ENCODE assay signal across 8 cellular contexts in genomic region chr12:47356129-47356622, GRCh38.
DNase-seq lines count a peak whose midpoint lies in the region; ATAC-seq, FAIRE-seq and TF ChIP-seq lines count a peak whose summit lies in the region.

No MANE protein-coding gene starts in this region.

- CTCF ChIA-PET in H1 (lab: Charles Lee; ENCODE audit: partially characterized antibody) (interaction anchor here (1.0 to 1.4 kb wide), 3 partner anchors 42 to 286 kb away, joined by 3 read pairs; no protein-coding TSS in a partner anchor), Caco-2 (lab: Charles Lee) (no interaction called here)

- no peak overlapping the region for H2BK5ac ChIP-seq in H1 (ENCODE audit: low read depth, low read length)

- H2BK15ac ChIP-seq in H1 (ENCODE audit: low read length): no peak overlapping the region

- TF ChIP-seq CTCF in H1 (IDR thresholded peaks at IDR 0.05; ENCODE audit: control extremely low read depth in 1 of 3, insufficient read depth in 1 of 3, low read depth in 1 of 3, low read length in 3 of 3) (no peak), Caco-2 (IDR thresholded peaks at IDR 0.05; ENCODE audit: insufficient read depth in 1 of 2, low read depth in 1 of 2, low read length in 1 of 2, severe bottlenecking in 1 of 2, unreplicated experiment in 1 of 2) (no peak), coronary artery (IDR thresholded peaks at IDR 0.05) (no peak)

- H3K27ac Mint-ChIP-seq in IgD-negative memory B cell (peak overlapping the region; percentile 86 to 94 (median 93)), Caco-2 (ENCODE audit: unreplicated experiment) (no peak overlapping the region)

- no peak overlapping the region for H3K23ac ChIP-seq in H1 (ENCODE audit: insufficient read length)

- H2BK20ac ChIP-seq in H1 (ENCODE audit: low read length): no peak overlapping the region

- no peak overlapping the region for H3K14ac ChIP-seq in H1 (ENCODE audit: insufficient read length)

- H3K18ac ChIP-seq in H1 (ENCODE audit: extremely low read depth, low read length): no peak overlapping the region

- intact Hi-C loops in Caco-2 (cut with micrococcal nuclease; ENCODE audit: unreplicated experiment): no loop called here

- no peaks in the 10 kb centered on the region for H4K20me1 ChIP-seq in H1 (replicated peaks in 1 of 2; ENCODE audit: control insufficient read depth in 1 of 2, insufficient read depth in 2 of 2, low read length in 2 of 2)

- H3K9me3 ChIP-seq in H1 (ENCODE audit: insufficient read depth in 2 of 2, low read depth in 1 of 2, low read length in 1 of 2) (no peaks in the 10 kb centered on the region), Caco-2 (no peaks in the 10 kb centered on the region)

- H2BK120ac ChIP-seq in H1 (replicated peaks; ENCODE audit: low read depth, low read length): no peak overlapping the region

- no peaks in the 10 kb centered on the region for H3K79me2 ChIP-seq in H1 (ENCODE audit: control insufficient read depth in 1 of 2, insufficient read depth in 2 of 2, low read length in 2 of 2)

- no peak overlapping the region for H3K4me3 ChIP-seq in H1 (ENCODE audit: extremely low read depth in 1 of 4, insufficient read depth in 2 of 4, low read depth in 3 of 4, low read length in 4 of 4)
- no peak overlapping the region for H3K4me3 ChIP-seq in Caco-2 (ENCODE audit: low read depth, low read length)
- H3K4me3 ChIP-seq in coronary artery: no peak overlapping the region

- H3K36me3 Mint-ChIP-seq in IgD-negative memory B cell (peaks cover 5% of the 10 kb centered on the region), Caco-2 (ENCODE audit: insufficient read depth, unreplicated experiment) (no peaks in the 10 kb centered on the region)

- H3K56ac ChIP-seq in H1 (replicated peaks; ENCODE audit: insufficient read length, low read depth, low read length): no peak overlapping the region

- no peak overlapping the region for H3K9ac ChIP-seq in H1 (replicated peaks in 1 of 4; ENCODE audit: extremely low read depth in 1 of 4, low read depth in 3 of 4, low read length in 3 of 4)

- DNase-seq in GF-D8 (lab: John Stamatoyannopoulos, UW): peak; percentile 50
- no peak for DNase-seq in H1 (ENCODE audit: low read depth in 1 of 2, low spot score in 2 of 2)
- no peak for DNase-seq in Caco-2
- DNase-seq in NCI-H1436 treated with DMSO at 0.1 percent for 48 hours (lab: John Stamatoyannopoulos, UW): no peak
- DNase-seq in GOT3 (lab: John Stamatoyannopoulos, UW): no peak
- no peak for DNase-seq in coronary artery (ENCODE audit: low spot score)

- no TSS peak for BruUV-seq in Caco-2 (replicated peaks; lab: Mats Ljungman, UMichigan)

- no peak overlapping the region for H3K4ac ChIP-seq in H1 (replicated peaks; ENCODE audit: insufficient read length, low read depth, low read length)

- H3K4me1 Mint-ChIP-seq in IgD-negative memory B cell: peaks cover 49 to 61% (median 53%) of the 10 kb centered on the region in 3 donors
- peaks cover 7% of the 10 kb centered on the region for H3K4me1 Mint-ChIP-seq in Caco-2 (ENCODE audit: low read depth, unreplicated experiment)

- H3K27me3 Mint-ChIP-seq in IgD-negative memory B cell (no peaks in the 10 kb centered on the region), Caco-2 (ENCODE audit: insufficient read depth, unreplicated experiment) (no peaks in the 10 kb centered on the region)

- WGBS in H1 (ENCODE audit: extremely low coverage in 1 of 2, insufficient coverage in 1 of 2, insufficient read length in 1 of 2, insufficient replicate concordance in 2 of 2, low coverage in 1 of 2, low lambda C conversion rate in 2 of 2, missing lambda C conversion rate in 1 of 2), 2 experiments: 85% methylated on average over 3 of the region's 3 CpGs; no CpG with 5 or more reads in 1 of the 2 experiments

- no peak for FAIRE-seq in H1 (lab: Jason Lieb, UNC)

- no peak overlapping the region for H4K8ac ChIP-seq in H1 (ENCODE audit: extremely low read depth, insufficient read depth, low read length)

- H2AFZ ChIP-seq in H1 (ENCODE audit: low read length): peak overlapping the region; percentile 86

- H2AK5ac ChIP-seq in H1 (ENCODE audit: low read depth, low read length): no peak overlapping the region

- ATAC-seq in GM21390 (IDR thresholded peaks at IDR 0.05; ENCODE audit: unreplicated experiment): peak; percentile 79

- no peaks in the 10 kb centered on the region for H3K79me1 ChIP-seq in H1 (ENCODE audit: low read depth, low read length)

- no peak for TF ChIP-seq RAD21 in H1 (IDR thresholded peaks at IDR 0.05 in 1 of 2, conservative IDR thresholded peaks at IDR 0.05 in 1 of 2; ENCODE audit: low read depth in 2 of 2, low read length in 2 of 2)

- TF ChIP-seq POLR2A in H1 (IDR thresholded peaks at IDR 0.05; ENCODE audit: control extremely low read depth in 1 of 2, low read depth in 2 of 2, low read length in 2 of 2): no peak

- H3K27ac ChIP-seq in H1 (ENCODE audit: low read depth, low read length) (no peak overlapping the region), coronary artery (no peak overlapping the region)

- H3K4me1 ChIP-seq in H1 (replicated peaks in 1 of 4; ENCODE audit: control insufficient read depth in 3 of 4, insufficient read depth in 4 of 4, low read length in 3 of 4) (no peaks in the 10 kb centered on the region), Caco-2 (no peaks in the 10 kb centered on the region)

- H4K91ac ChIP-seq in H1 (replicated peaks; ENCODE audit: insufficient read length, low read length): no peak overlapping the region

- H3K9me3 Mint-ChIP-seq in IgD-negative memory B cell (peaks cover 0 to 11% (median 2%) of the 10 kb centered on the region in 3 donors), Caco-2 (ENCODE audit: unreplicated experiment) (peaks cover 17% of the 10 kb centered on the region)

- H3K4me3 Mint-ChIP-seq in IgD-negative memory B cell (peak overlapping the region; percentile 22 to 88 (median 50)), Caco-2 (ENCODE audit: unreplicated experiment) (no peak overlapping the region)

- no peak overlapping the region for H2BK12ac ChIP-seq in H1 (ENCODE audit: low read depth, low read length)

- no peak for TF ChIP-seq EP300 in H1 (IDR thresholded peaks at IDR 0.05; ENCODE audit: borderline replicate concordance in 1 of 2, low read depth in 2 of 2, low read length in 2 of 2)

- H3K4me2 ChIP-seq in H1 (ENCODE audit: insufficient read depth in 1 of 2, low read depth in 2 of 2, low read length in 2 of 2): no peak overlapping the region

- H3K36me3 ChIP-seq in H1 (ENCODE audit: control insufficient read depth in 2 of 4, insufficient read depth in 4 of 4, low read length in 3 of 4) (no peaks in the 10 kb centered on the region), Caco-2 (ENCODE audit: control insufficient read depth, insufficient read depth, low read length) (no peaks in the 10 kb centered on the region)

- H3K27me3 ChIP-seq in H1 (replicated peaks in 1 of 4; ENCODE audit: control insufficient read depth in 3 of 4, extremely low read depth in 1 of 4, insufficient read depth in 3 of 4, low read length in 3 of 4): no peaks in the 10 kb centered on the region
- H3K27me3 ChIP-seq in Caco-2 (replicated peaks; ENCODE audit: control insufficient read depth, insufficient read depth, low read length): no peaks in the 10 kb centered on the region

- H4K5ac ChIP-seq in H1 (ENCODE audit: insufficient read length, low read depth, low read length): no peak overlapping the region

- POLR2A ChIA-PET in H1 (lab: Charles Lee; ENCODE audit: partially characterized antibody): no interaction called here
- POLR2A ChIA-PET in Caco-2 (lab: Charles Lee): no interaction called here

- no peaks in the 10 kb centered on the region for H3K23me2 ChIP-seq in H1 (ENCODE audit: low read depth, low read length)

TF ChIP-seq in H1, 55 proteins besides CTCF, POLR2A, EP300 and RAD21:
- TF ChIP-seq NRF1 (IDR thresholded peaks at IDR 0.05; ENCODE audit: low read depth, low read length) (no peak), EZH2 (IDR thresholded peaks at IDR 0.05; ENCODE audit: low read depth, low read length, severe bottlenecking) (no peak), CBX5 (IDR thresholded peaks at IDR 0.05; ENCODE audit: low read depth, low read length) (no peak), RNF2 (IDR thresholded peaks at IDR 0.05; ENCODE audit: borderline replicate concordance, low read depth, low read length, missing control alignments, poor library complexity, severe bottlenecking) (no peak), ATF3 (IDR thresholded peaks at IDR 0.05; ENCODE audit: insufficient read depth, low read depth, low read length) (no peak), SAP30 (IDR thresholded peaks at IDR 0.05; ENCODE audit: insufficient read depth, insufficient replicate concordance, low read length) (no peak), TAF7 (optimal IDR thresholded peaks at IDR 0.05; ENCODE audit: borderline replicate concordance, low read depth, low read length) (no peak), JUN (IDR thresholded peaks at IDR 0.05; ENCODE audit: low read depth, low read length) (no peak), SP1 (IDR thresholded peaks at IDR 0.05; ENCODE audit: low read depth, low read length) (no peak), RBBP5 (IDR thresholded peaks at IDR 0.05; ENCODE audit: borderline replicate concordance, low read depth, low read length) (no peak), BRCA1 (IDR thresholded peaks at IDR 0.05; ENCODE audit: low read depth, low read length) (no peak), CEBPB (IDR thresholded peaks at IDR 0.05; ENCODE audit: low read depth, low read length) (no peak), CHD2 (IDR thresholded peaks at IDR 0.05; ENCODE audit: low read length) (no peak), TAF1 (IDR thresholded peaks at IDR 0.05; ENCODE audit: low read depth, low read length) (no peak)
